ENCODE assay signal across 28 cellular contexts in genomic region chr10:91555455-91555854, GRCh38.
A peak's percentile ranks its signal among the peaks of the same experiment; 100 is the strongest.
DNase-seq lines count a peak whose midpoint lies in the region; ATAC-seq and TF ChIP-seq lines count a peak whose summit lies in the region.
"Had no signal": no experiment of that assay in that cellular context is flagged by ENCODE, and none has a peak within 500 bp of the region (broad histone marks: within the 10 kb centered on the region; RNA-seq: fewer than 3 reads in every experiment).

No MANE protein-coding gene starts in this region.

- H3K4me3 Mint-ChIP-seq in nephron, result no peak overlapping the region
- H3K4me3 Mint-ChIP-seq: activated CD8-positive, alpha-beta T cell treated with anti-CD3 and anti-CD28 coated beads for 36 hours; activated naive CD4-positive, alpha-beta T cell treated with anti-CD3 and anti-CD28 coated beads for 36 hours; activated T-helper 1 cell treated with anti-CD3 and anti-CD28 coated beads, Interleukin-12 subunit alpha, Interleukin-12 subunit beta, Interleukin-2, Interleukin-4 antibody, amounts not matched to agents 30 ng/mL and 10 ng/mL and 1 ng/mL, durations not matched to agents 14 hours and 24 hours and 36 hours; GM23338; stimulated activated memory B cell treated with anti-CD40 and anti-IgM and Interleukin-4, amounts not matched to agents 10 μg/mL and 1 μg/mL and 100 μg/mL, for 72 hours; T-helper 17 cell had no signal

- peaks cover 60% of the 10 kb centered on the region for H3K4me1 Mint-ChIP-seq in nephron

- H3K4me2 ChIP-seq in MM.1S (ENCODE audit: low read depth, low read length), result no peak overlapping the region
- H3K4me2 ChIP-seq: GM23338 had no signal

- H3K27ac ChIP-seq in 22Rv1 (peak overlapping the region; percentile 96), VCaP (peak overlapping the region; percentile 96), MM.1S (ENCODE audit: low read length) (no peak overlapping the region)
- H3K27ac ChIP-seq: adrenal gland, brain microvascular endothelial cell, dorsolateral prefrontal cortex had no signal

- no peak overlapping the region for H3K4me3 ChIP-seq in MM.1S (ENCODE audit: low read length)
- H3K4me3 ChIP-seq: adrenal gland, dorsolateral prefrontal cortex, GM23338, skin epidermis had no signal

- H3K9ac ChIP-seq in MM.1S (ENCODE audit: low read length), result no peak overlapping the region

- H4K20me1 ChIP-seq in MM.1S (ENCODE audit: insufficient read depth, low read length), result no peaks in the 10 kb centered on the region

- no peaks in the 10 kb centered on the region for H3K27me3 Mint-ChIP-seq in nephron (ENCODE audit: low read depth)

- H3K36me3 ChIP-seq in MM.1S (replicated peaks; ENCODE audit: insufficient read depth, low read length), result no peaks in the 10 kb centered on the region
- H3K36me3 ChIP-seq: adrenal gland, brain microvascular endothelial cell had no signal

- no peak for DNase-seq in NCI-H2081 treated with DMSO at 0.1 percent for 48 hours (lab: John Stamatoyannopoulos, UW)
- no peak for DNase-seq in COLO668 (lab: John Stamatoyannopoulos, UW; ENCODE audit: unreplicated experiment)
- DNase-seq in NCI-H526 treated with DMSO at 0.1 percent for 48 hours (lab: John Stamatoyannopoulos, UW), result no peak
- no peak for DNase-seq in MM.1S
- DNase-seq: activated CD8-positive, alpha-beta memory T cell treated with anti-CD3 and anti-CD28 coated beads, Interleukin-2, amount 50 U/mL, for 48 hours; activated CD8-positive, alpha-beta T cell treated with anti-CD3 and anti-CD28 coated beads for 36 hours; activated naive CD4-positive, alpha-beta T cell treated with anti-CD3 and anti-CD28 coated beads for 36 hours; adrenal gland; brain microvascular endothelial cell; dorsolateral prefrontal cortex; glutamatergic neuron; NCI-H1092 treated with DMSO at 0.1 percent for 48 hours; NCI-H226; NCI-H69; nucleus accumbens; retina; SHP77; T-helper 17 cell had no signal

- H2AFZ ChIP-seq in MM.1S (ENCODE audit: low read length), result no peak overlapping the region
- H2AFZ ChIP-seq: GM23338 had no signal

- no peaks in the 10 kb centered on the region for H3K27me3 ChIP-seq in MM.1S (replicated peaks; ENCODE audit: insufficient read depth, low read length)
- H3K27me3 ChIP-seq: adrenal gland, brain microvascular endothelial cell, dorsolateral prefrontal cortex had no signal

- H3K9me3 Mint-ChIP-seq in nephron, result no peaks in the 10 kb centered on the region
- H3K9me3 Mint-ChIP-seq: activated CD8-positive, alpha-beta T cell treated with anti-CD3 and anti-CD28 coated beads for 36 hours; activated naive CD4-positive, alpha-beta T cell treated with anti-CD3 and anti-CD28 coated beads for 36 hours had no signal

- H3K9me2 ChIP-seq in MM.1S (replicated peaks; ENCODE audit: insufficient read depth, low read length), result no peaks in the 10 kb centered on the region

- H3K36me3 Mint-ChIP-seq in nephron (ENCODE audit: low read depth), result no peaks in the 10 kb centered on the region
- H3K36me3 Mint-ChIP-seq: stimulated activated memory B cell treated with anti-CD40 and anti-IgM and Interleukin-4, amounts not matched to agents 10 μg/mL and 1 μg/mL and 100 μg/mL, for 72 hours had no signal

- H3K9me3 ChIP-seq in MM.1S (replicated peaks; ENCODE audit: insufficient read depth, low read length), result no peaks in the 10 kb centered on the region
- H3K9me3 ChIP-seq: adrenal gland had no signal

- peak overlapping the region; percentile 66 to 86 (median 68) for H3K27ac Mint-ChIP-seq in nephron
- H3K27ac Mint-ChIP-seq: activated CD8-positive, alpha-beta T cell treated with anti-CD3 and anti-CD28 coated beads for 36 hours; activated naive CD4-positive, alpha-beta T cell treated with anti-CD3 and anti-CD28 coated beads for 36 hours; activated T-helper 1 cell treated with anti-CD3 and anti-CD28 coated beads, Interleukin-12 subunit alpha, Interleukin-12 subunit beta, Interleukin-2, Interleukin-4 antibody, amounts not matched to agents 30 ng/mL and 10 ng/mL and 1 ng/mL, durations not matched to agents 14 hours and 24 hours and 36 hours; GM23338; stimulated activated memory B cell treated with anti-CD40 and anti-IgM and Interleukin-4, amounts not matched to agents 10 μg/mL and 1 μg/mL and 100 μg/mL, for 72 hours; T-helper 17 cell had no signal

- peak; percentile 84 for ATAC-seq in esophagus mucosa
- ATAC-seq: activated CD4-positive, CD25-positive, alpha-beta regulatory T cell treated with anti-CD3 and anti-CD28 coated beads, Interleukin-2, amount 50 U/mL, for 24 hours; activated CD8-positive, alpha-beta T cell treated with anti-CD3 and anti-CD28 coated beads for 36 hours; GM23338; left lobe of liver; T-helper 17 cell had no signal

- H3K4me1 ChIP-seq in MM.1S (ENCODE audit: low read length), result no peaks in the 10 kb centered on the region
- H3K4me1 ChIP-seq: adrenal gland had no signal

- no peaks in the 10 kb centered on the region for H3K79me2 ChIP-seq in MM.1S (ENCODE audit: low read length)

- no peak for TF ChIP-seq CTCF in 22Rv1 (IDR thresholded peaks at IDR 0.05)
- no peak for TF ChIP-seq CTCF in VCaP (conservative IDR thresholded peaks at IDR 0.05)
- no peak for TF ChIP-seq CTCF in nephron (IDR thresholded peaks at IDR 0.05; ENCODE audit: unreplicated experiment in 3 of 3)
- no peak for TF ChIP-seq CTCF in MM.1S (IDR thresholded peaks at IDR 0.05; ENCODE audit: low read length)

- no peaks in the 10 kb centered on the region for H3F3A ChIP-seq in MM.1S (ENCODE audit: insufficient read depth, low read length)
